In genomic region chr1:165619647-165620151, GRCh38 we compare ENCODE assay signal across 24 cellular contexts. TPM values are rescaled to one million over a fixed set of nuclear protein-coding genes. Genes with fewer than 3 reads are reported as not detected.
DNase-seq lines count a peak whose midpoint lies in the region; ATAC-seq, FAIRE-seq and TF ChIP-seq lines count a peak whose summit lies in the region.
"Had no signal": no experiment of that assay in that cellular context is flagged by ENCODE, and none has a peak within 500 bp of the region (broad histone marks: within the 10 kb centered on the region; RNA-seq: fewer than 3 reads in every experiment).

No MANE protein-coding gene starts in this region.

- H3K79me2 ChIP-seq in HepG2 (ENCODE audit: insufficient read depth, low read length): no peaks in the 10 kb centered on the region
- no peaks in the 10 kb centered on the region for H3K79me2 ChIP-seq in K562 (ENCODE audit: control insufficient read depth, insufficient read depth, low read length)

- H3K4me3 ChIP-seq in HepG2 (replicated peaks in 1 of 3; ENCODE audit: insufficient read depth in 1 of 3, low read depth in 2 of 3, low read length in 3 of 3) (no peak overlapping the region), right lobe of liver (no peak overlapping the region), K562 (no peak overlapping the region)
- H3K4me3 ChIP-seq: BLaER1, GM12878 had no signal

- TF ChIP-seq RAD21 in HepG2 (CRISPR knock-in tag; IDR thresholded peaks at IDR 0.05) (no peak), K562 (CRISPR knock-in tag; conservative IDR thresholded peaks at IDR 0.05 in 1 of 2, IDR thresholded peaks at IDR 0.05 in 1 of 2) (no peak)

- H3K9me3 ChIP-seq in HepG2 (ENCODE audit: low read length): no peaks in the 10 kb centered on the region
- H3K9me3 ChIP-seq in right lobe of liver: no peaks in the 10 kb centered on the region
- no peaks in the 10 kb centered on the region for H3K9me3 ChIP-seq in K562 (replicated peaks; ENCODE audit: control insufficient read depth, insufficient read depth, low read depth, low read length)

- H3K4me1 ChIP-seq in HepG2 (ENCODE audit: insufficient read depth, low read length): no peaks in the 10 kb centered on the region
- H3K4me1 ChIP-seq in right lobe of liver: no peaks in the 10 kb centered on the region
- H3K4me1 ChIP-seq in K562 (replicated peaks in 1 of 2; ENCODE audit: control insufficient read depth in 2 of 2, insufficient read depth in 2 of 2, low read length in 2 of 2): no peaks in the 10 kb centered on the region
- H3K4me1 ChIP-seq: BE2C, BLaER1 had no signal

- no peak overlapping the region for H3K9ac ChIP-seq in HepG2 (ENCODE audit: insufficient read depth, low read depth, low read length)
- no peak overlapping the region for H3K9ac ChIP-seq in K562 (ENCODE audit: insufficient read depth in 1 of 2, low read depth in 2 of 2, low read length in 2 of 2)
- H3K9ac ChIP-seq: BLaER1 had no signal

- WGBS in HepG2 (ENCODE audit: low lambda C conversion rate): 4% methylated on average over 1 of the region's 1 CpG
- 78% methylated on average over 1 of the region's 1 CpG for WGBS in right lobe of liver (ENCODE audit: insufficient coverage, low coverage, low lambda C conversion rate, missing lambda C conversion rate)
- 0% methylated on average over 1 of the region's 1 CpG for WGBS in K562 (ENCODE audit: insufficient coverage, low coverage, missing lambda C conversion rate)

- CTCF ChIA-PET in HepG2 (lab: Yijun Ruan, JAX; ENCODE audit: low intra/inter-chr PET ratio, low total read pairs): no interaction called here
- CTCF ChIA-PET in K562 (lab: Yijun Ruan, JAX; ENCODE audit: low intra/inter-chr PET ratio): no interaction called here

- H3K4me2 ChIP-seq in HepG2 (ENCODE audit: low read depth, low read length) (no peak overlapping the region), K562 (ENCODE audit: insufficient read depth, low read length) (no peak overlapping the region)
- H3K4me2 ChIP-seq: BLaER1 had no signal

- H4K20me1 ChIP-seq in HepG2 (ENCODE audit: insufficient read depth, low read length) (no peaks in the 10 kb centered on the region), K562 (replicated peaks; ENCODE audit: control insufficient read depth, insufficient read depth, low read length) (no peaks in the 10 kb centered on the region)
- H4K20me1 ChIP-seq: BLaER1 had no signal

- POLR2A ChIA-PET in HepG2 (lab: Yijun Ruan, JAX) (no interaction called here), K562 (lab: Yijun Ruan, JAX) (interaction anchor here (0.6 to 1.9 kb wide), 2 partner anchors 9 to 223 kb away, joined by 3 to 5 read pairs; no protein-coding TSS in a partner anchor)

- H2AFZ ChIP-seq in HepG2 (ENCODE audit: low read length): no peak overlapping the region
- no peak overlapping the region for H2AFZ ChIP-seq in K562 (ENCODE audit: low read depth, low read length)

- ATAC-seq in HepG2 (no peak), right lobe of liver (no peak), K562 (no peak), GM21367 (IDR thresholded peaks at IDR 0.05; ENCODE audit: unreplicated experiment) (no peak)
- ATAC-seq: GM12878 had no signal

- BruUV-seq in HepG2 (replicated peaks; lab: Mats Ljungman, UMichigan): no TSS peak
- no TSS peak for BruUV-seq in K562 (replicated peaks; lab: Mats Ljungman, UMichigan)

- no peaks in the 10 kb centered on the region for H3K9me1 ChIP-seq in K562 (ENCODE audit: control insufficient read depth, insufficient read depth, low read length)

- no peak for TF ChIP-seq EP300 in HepG2 (IDR thresholded peaks at IDR 0.05; ENCODE audit: low read depth in 2 of 2, low read length in 2 of 2)
- TF ChIP-seq EP300 in HepG2 (CRISPR knock-in tag; IDR thresholded peaks at IDR 0.05; ENCODE audit: borderline replicate concordance): no peak
- no peak for TF ChIP-seq EP300 in K562 (IDR thresholded peaks at IDR 0.05; ENCODE audit: low read length)

- H3K27me3 ChIP-seq in HepG2 (ENCODE audit: control insufficient read depth in 1 of 2, insufficient read depth in 2 of 2, low read length in 2 of 2) (no peaks in the 10 kb centered on the region; a peak in 1 of 5 replicates), right lobe of liver (no peaks in the 10 kb centered on the region), K562 (ENCODE audit: control insufficient read depth in 2 of 2, insufficient read depth in 2 of 2, low read length in 2 of 2) (no peaks in the 10 kb centered on the region; a peak in 1 of 5 replicates)
- H3K27me3 ChIP-seq: BLaER1 had no signal

- FAIRE-seq in HepG2 (lab: Jason Lieb, UNC) (no peak), K562 (lab: Jason Lieb, UNC) (no peak)
- FAIRE-seq: A204.1, GM12878, GM12892, GM18507 had no signal

- DNase-seq in HepG2 (ENCODE audit: low spot score) (no peak), right lobe of liver (no peak), K562 (ENCODE audit: extremely low read depth in 1 of 4, low spot score in 3 of 4) (no peak), head of caudate nucleus (no peak)
- DNase-seq: 8988T; ACHN; BE2C; C1 segment of cervical spinal cord; CD4-positive, alpha-beta memory T cell; CD4-positive, CD25-positive, alpha-beta regulatory T cell; CD8-positive, alpha-beta memory T cell; COR-L47; DMS153; DMS53; DMS79; DND-41; EL; GDM1 had no signal

- H3K36me3 ChIP-seq in HepG2 (replicated peaks in 1 of 2; ENCODE audit: control insufficient read depth in 1 of 2, insufficient read depth in 2 of 2, low read length in 2 of 2) (no peaks in the 10 kb centered on the region), right lobe of liver (no peaks in the 10 kb centered on the region), K562 (ENCODE audit: control insufficient read depth, insufficient read depth, low read length) (no peaks in the 10 kb centered on the region)
- H3K36me3 ChIP-seq: BE2C, BLaER1 had no signal

- TF ChIP-seq CTCF in HepG2 (CRISPR knock-in tag; IDR thresholded peaks at IDR 0.05) (no peak), right lobe of liver (IDR thresholded peaks at IDR 0.05) (no peak), K562 (IDR thresholded peaks at IDR 0.05 in 2 of 3, conservative IDR thresholded peaks at IDR 0.05 in 1 of 3; ENCODE audit: insufficient read depth in 2 of 3, low read depth in 1 of 3, low read length in 3 of 3) (no peak)

- intact Hi-C loops in HepG2 (cut with micrococcal nuclease; ENCODE audit: unreplicated experiment): no loop called here
- intact Hi-C loops in right lobe of liver (cut with DNase I): no loop called here
- intact Hi-C loops in K562 (cut with micrococcal nuclease): no loop called here
- intact Hi-C loops in head of caudate nucleus (cut with DNase I): no loop called here

- in situ Hi-C loops in HepG2 (cut with HindIII; ENCODE audit: extremely low pct_ligation_motif_present, low pct_unique_long_range_greater_than_20kb) (no loop called here), K562 (cut with MboI) (no loop called here)

- H3K27ac ChIP-seq in HepG2 (ENCODE audit: extremely low read length, insufficient read depth, low read length): no peak overlapping the region
- no peak overlapping the region for H3K27ac ChIP-seq in right lobe of liver
- H3K27ac ChIP-seq in K562 (ENCODE audit: extremely low read depth, low read depth, low read length): no peak overlapping the region
- H3K27ac ChIP-seq: BLaER1 had no signal

- TF ChIP-seq POLR2A in HepG2 (IDR thresholded peaks at IDR 0.05; ENCODE audit: insufficient read depth in 1 of 2, low read depth in 2 of 2, low read length in 2 of 2) (no peak), right lobe of liver (IDR thresholded peaks at IDR 0.05) (no peak), K562 (conservative IDR thresholded peaks at IDR 0.05) (no peak)

RNA-seq across cellular contexts. Expression of gene MGST3, which starts 11.3 kb away (rescaled TPM):
- total RNA-seq in HepG2 (2016; rRNA removed; fragmentation: Illumina TruSeq; extraction: Trizol) (34.3 and 59.7 TPM in 2 replicates), right lobe of liver (100 to 1,000 TPM in 3 of 6 experiments, 10 to 100 TPM in 3; 74.0 to 141 (median 103) TPM), K562 (2014; rRNA removed) (69.9 and 70.7 TPM in 2 replicates), K562 (2014; rRNA removed; fragmentation: Illumina TruSeq; extraction: Trizol) (92.8 and 95.1 TPM in 2 replicates), K562 (2015; rRNA removed; fragmentation: Illumina TruSeq; extraction: Trizol) (99.5 and 105 TPM in 2 replicates), K562 (2021) (77.0 and 82.0 TPM in 2 replicates)
- 11.6 and 14.9 TPM in 2 replicates for total RNA-seq in HepG2 (2016; cell fraction: cytosol; rRNA removed; fragmentation: Illumina TruSeq; extraction: Trizol; ENCODE audit: low read depth)
- total RNA-seq in HepG2 (2016; cell fraction: insoluble cytoplasmic fraction; rRNA removed; fragmentation: Illumina TruSeq; extraction: Trizol): 39.1 and 57.7 TPM in 2 replicates
- 12.2 and 18.3 TPM in 2 replicates for total RNA-seq in HepG2 (2016; cell fraction: membrane; rRNA removed; fragmentation: Illumina TruSeq; extraction: Trizol)
- 32.4 and 38.4 TPM in 2 replicates for total RNA-seq in HepG2 (2016; cell fraction: nucleus; rRNA removed; fragmentation: Illumina TruSeq; extraction: Trizol)
- polyA plus RNA-seq in HepG2 (2011; rRNA removed) (54.7 and 61.2 TPM in 2 replicates), K562 (2011; rRNA removed) (109 and 112 TPM in 2 replicates), K562 (2014; fragmentation: Illumina TruSeq; extraction: Trizol) (82.0 and 98.7 TPM in 2 replicates), K562 (2014; fragmentation: Nextera tagmentation; extraction: Ambion mirVana) (100 to 1,000 TPM; 255 to 287 TPM), K562 (2014; rRNA removed) (121 and 157 TPM in 2 replicates)
- polyA plus RNA-seq in HepG2 (2011; cell fraction: cytosol; rRNA removed): 57.4 and 63.3 TPM in 2 replicates
- polyA plus RNA-seq in HepG2 (2011; cell fraction: nucleus; rRNA removed): 31.0 and 32.2 TPM in 2 replicates
- 28.7 and 43.7 TPM in 2 replicates for polyA plus RNA-seq in HepG2 (2012)
- polyA plus RNA-seq in HepG2 (2016; cell fraction: cytosol; fragmentation: Illumina TruSeq; extraction: Trizol; ENCODE audit: low read depth): 12.4 and 14.4 TPM in 2 replicates
- 29.5 and 43.0 TPM in 2 replicates for polyA plus RNA-seq in HepG2 (2016; cell fraction: insoluble cytoplasmic fraction; fragmentation: Illumina TruSeq; extraction: Trizol; ENCODE audit: low read depth)
- 12.9 and 15.3 TPM in 2 replicates for polyA plus RNA-seq in HepG2 (2016; cell fraction: membrane; fragmentation: Illumina TruSeq; extraction: Trizol; ENCODE audit: low read depth)
- polyA plus RNA-seq in HepG2 (2016; cell fraction: nucleus; fragmentation: Illumina TruSeq; extraction: Trizol; ENCODE audit: insufficient read depth, low read depth): 45.3 and 49.9 TPM in 2 replicates
- polyA minus RNA-seq in HepG2 (2011; rRNA and poly(A)+ RNA removed; ENCODE audit: low replicate concordance): 38.9 and 110 TPM in 2 replicates
- 16.2 and 23.4 TPM in 2 replicates for polyA minus RNA-seq in HepG2 (2011; cell fraction: cytosol; rRNA and poly(A)+ RNA removed)
- 25.5 and 28.5 TPM in 2 replicates for polyA minus RNA-seq in HepG2 (2011; cell fraction: nucleus; rRNA and poly(A)+ RNA removed)
- 35.8 and 55.6 TPM in 2 replicates for total RNA-seq in K562 (2011; cell fraction: chromatin; rRNA removed; ENCODE audit: low replicate concordance)
- 29.2 and 42.6 TPM in 2 replicates for total RNA-seq in K562 (2011; cell fraction: nucleolus; rRNA removed)
- total RNA-seq in K562 (2011; cell fraction: nucleoplasm; rRNA removed): 66.3 and 86.9 TPM in 2 replicates
- polyA plus RNA-seq in K562 (2011; cell fraction: cytosol; rRNA removed): 137 and 139 TPM in 2 replicates
- polyA plus RNA-seq in K562 (2011; cell fraction: nucleus; rRNA removed): 105 and 159 TPM in 2 replicates
- 151 and 161 TPM in 2 replicates for polyA plus RNA-seq in K562 (2012)
- 30.3 and 34.9 TPM in 2 replicates for polyA minus RNA-seq in K562 (2011; rRNA and poly(A)+ RNA removed)
- 20.8 and 22.8 TPM in 2 replicates for polyA minus RNA-seq in K562 (2011; cell fraction: cytosol; rRNA and poly(A)+ RNA removed)
- 12.7 and 27.3 TPM in 2 replicates for polyA minus RNA-seq in K562 (2011; cell fraction: nucleus; rRNA and poly(A)+ RNA removed)

Comparison
In these comparisons a context has a peak if more than half of its experiments do, and no peak if none do; other contexts are left out.
1. Of the 241 proteins assayed by ChIP-seq in both HepG2 and K562: peak only in HepG2: none; only in K562: PCBP2 and ZBTB26; in both: HNRNPK; in neither: 238.